2 cellular contexts compared by ENCODE assay signal in genomic region chr7:49995681-49996080, GRCh38.
"Had no signal": no experiment of that assay in that cellular context is flagged by ENCODE, and none has a peak within 500 bp of the region (broad histone marks: within the 10 kb centered on the region; RNA-seq: fewer than 3 reads in every experiment).

No MANE protein-coding gene starts in this region.

- DNase-seq: GDM1, GF-D8 had no signal
